Comparison of ENCODE assay signal across 3 cellular contexts in the genomic region with DNA sequence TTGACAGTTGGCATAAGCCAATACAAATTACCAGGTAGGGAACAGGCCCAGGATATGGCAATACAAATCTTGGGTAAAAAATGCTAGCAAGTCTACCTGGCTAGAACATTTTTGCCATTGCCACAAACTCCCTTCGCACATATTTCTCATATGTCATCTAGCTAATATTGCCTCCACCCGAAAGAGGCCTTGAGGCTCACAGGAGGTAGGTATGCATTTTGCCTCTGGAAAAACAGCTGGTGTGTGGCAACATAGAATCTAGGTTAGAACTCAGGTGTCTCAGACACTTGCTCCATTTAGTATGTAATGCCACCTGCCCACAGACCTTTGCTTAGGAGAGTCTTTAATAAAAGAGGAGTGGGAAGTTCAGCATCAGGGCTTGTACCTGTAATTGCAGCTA.
"Had no signal": no experiment of that assay in that cellular context is flagged by ENCODE, and none has a peak within 500 bp of the region (broad histone marks: within the 10 kb centered on the region; RNA-seq: fewer than 3 reads in every experiment).

No MANE protein-coding gene starts in this region.

- H3K4me3 ChIP-seq: GM12878 had no signal

- DNase-seq: GDM1, GF-D8 had no signal
